In the genomic region with DNA sequence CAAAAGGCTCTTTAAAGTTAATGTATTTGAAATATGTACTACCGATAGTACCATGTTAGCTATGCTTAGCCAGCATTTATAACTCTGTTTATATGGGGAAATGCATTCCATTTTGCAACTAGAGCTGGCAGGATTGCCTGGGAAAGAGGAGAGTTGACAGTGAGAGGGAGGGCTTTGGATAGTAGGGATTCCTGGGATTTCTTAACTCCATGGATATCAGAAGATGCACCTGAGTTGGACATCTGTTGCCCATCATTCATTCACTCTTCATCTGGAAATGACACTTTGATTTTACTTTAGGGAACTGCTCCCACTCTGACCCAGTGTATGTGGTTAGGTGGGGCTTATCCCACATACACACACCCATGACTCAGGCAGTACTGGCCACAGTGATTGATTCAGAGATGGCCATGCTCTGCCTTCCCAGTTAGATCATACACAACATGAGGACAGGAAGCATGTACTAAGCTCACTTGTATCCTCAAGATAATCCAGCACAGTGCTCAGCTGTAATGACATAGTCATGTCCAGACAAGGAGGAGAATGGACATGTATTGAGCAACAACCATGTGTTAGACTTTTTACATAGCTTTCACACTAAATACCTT, we compare ENCODE assay signal across 1 cellular context.
TF ChIP-seq lines count a peak whose summit lies in the region.

No MANE protein-coding gene starts in this region.

TF ChIP-seq in K562, 482 proteins besides CTCF, POLR2A, EP300 and RAD21 (continued from another document and continues in another):
- TF ChIP-seq ZNF280A (IDR thresholded peaks at IDR 0.05; ENCODE audit: low read depth, partially characterized antibody) (no peak), HMG20A (CRISPR knock-in tag; conservative IDR thresholded peaks at IDR 0.05) (no peak), ARID1B (IDR thresholded peaks at IDR 0.05) (peak; percentile 85), MAFF (IDR thresholded peaks at IDR 0.05; ENCODE audit: low read length) (no peak), TEAD1 (CRISPR knock-in tag; IDR thresholded peaks at IDR 0.05) (no peak), MYBL2 (IDR thresholded peaks at IDR 0.05; ENCODE audit: low read depth) (no peak), MYBL2 (CRISPR knock-in tag; IDR thresholded peaks at IDR 0.05; ENCODE audit: borderline replicate concordance) (no peak), CUX1 (CRISPR knock-in tag; IDR thresholded peaks at IDR 0.05) (no peak), HDGF (IDR thresholded peaks at IDR 0.05) (no peak), ZNF197 (CRISPR knock-in tag; IDR thresholded peaks at IDR 0.05; ENCODE audit: low read depth) (no peak), TSC22D4 (tag; IDR thresholded peaks at IDR 0.05) (no peak), TAF7 (tag; IDR thresholded peaks at IDR 0.05) (no peak), ZC3H4 (CRISPR knock-in tag; IDR thresholded peaks at IDR 0.05; ENCODE audit: borderline replicate concordance) (no peak), THRB (CRISPR knock-in tag; conservative IDR thresholded peaks at IDR 0.05) (no peak), SRF (CRISPR knock-in tag; IDR thresholded peaks at IDR 0.05) (no peak), FOXJ3 (CRISPR knock-in tag; IDR thresholded peaks at IDR 0.05) (no peak), KHSRP (IDR thresholded peaks at IDR 0.05) (no peak), ZNF431 (CRISPR knock-in tag; IDR thresholded peaks at IDR 0.05) (no peak), ZNF239 (CRISPR knock-in tag; IDR thresholded peaks at IDR 0.05) (no peak), KLF6 (CRISPR knock-in tag; IDR thresholded peaks at IDR 0.05; ENCODE audit: borderline replicate concordance) (no peak), SRSF3 (IDR thresholded peaks at IDR 0.05; ENCODE audit: insufficient read depth, low read length) (no peak), ZNF75A (CRISPR knock-in tag; IDR thresholded peaks at IDR 0.05) (no peak), MTA1 (IDR thresholded peaks at IDR 0.05; ENCODE audit: borderline replicate concordance) (no peak), ZFPM2 (CRISPR knock-in tag; IDR thresholded peaks at IDR 0.05) (no peak), MCM7 (IDR thresholded peaks at IDR 0.05) (no peak), FOS (IDR thresholded peaks at IDR 0.05; ENCODE audit: extremely low read depth, insufficient read length) (no peak), ZKSCAN8 (CRISPR knock-in tag; IDR thresholded peaks at IDR 0.05) (no peak), HDAC6 (IDR thresholded peaks at IDR 0.05; ENCODE audit: low read depth, low read length) (no peak), NUFIP1 (IDR thresholded peaks at IDR 0.05; ENCODE audit: partially characterized antibody) (no peak), STAT5A (IDR thresholded peaks at IDR 0.05; ENCODE audit: borderline replicate concordance, low read length) (peak; percentile 41; the same call in 1 of the 2 replicates), CGGBP1 (CRISPR knock-in tag; IDR thresholded peaks at IDR 0.05) (no peak)
- TF ChIP-seq, protein P1, sequence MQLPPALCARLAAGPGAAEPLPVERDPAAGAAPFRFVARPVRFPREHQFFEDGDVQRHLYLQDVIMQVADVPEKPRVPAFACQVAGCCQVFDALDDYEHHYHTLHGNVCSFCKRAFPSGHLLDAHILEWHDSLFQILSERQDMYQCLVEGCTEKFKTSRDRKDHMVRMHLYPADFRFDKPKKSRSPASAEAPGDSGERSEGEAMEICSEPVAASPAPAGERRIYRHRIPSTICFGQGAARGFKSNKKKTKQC (CRISPR knock-in tag; IDR thresholded peaks at IDR 0.05) = no peak
- TF ChIP-seq, protein P2, sequence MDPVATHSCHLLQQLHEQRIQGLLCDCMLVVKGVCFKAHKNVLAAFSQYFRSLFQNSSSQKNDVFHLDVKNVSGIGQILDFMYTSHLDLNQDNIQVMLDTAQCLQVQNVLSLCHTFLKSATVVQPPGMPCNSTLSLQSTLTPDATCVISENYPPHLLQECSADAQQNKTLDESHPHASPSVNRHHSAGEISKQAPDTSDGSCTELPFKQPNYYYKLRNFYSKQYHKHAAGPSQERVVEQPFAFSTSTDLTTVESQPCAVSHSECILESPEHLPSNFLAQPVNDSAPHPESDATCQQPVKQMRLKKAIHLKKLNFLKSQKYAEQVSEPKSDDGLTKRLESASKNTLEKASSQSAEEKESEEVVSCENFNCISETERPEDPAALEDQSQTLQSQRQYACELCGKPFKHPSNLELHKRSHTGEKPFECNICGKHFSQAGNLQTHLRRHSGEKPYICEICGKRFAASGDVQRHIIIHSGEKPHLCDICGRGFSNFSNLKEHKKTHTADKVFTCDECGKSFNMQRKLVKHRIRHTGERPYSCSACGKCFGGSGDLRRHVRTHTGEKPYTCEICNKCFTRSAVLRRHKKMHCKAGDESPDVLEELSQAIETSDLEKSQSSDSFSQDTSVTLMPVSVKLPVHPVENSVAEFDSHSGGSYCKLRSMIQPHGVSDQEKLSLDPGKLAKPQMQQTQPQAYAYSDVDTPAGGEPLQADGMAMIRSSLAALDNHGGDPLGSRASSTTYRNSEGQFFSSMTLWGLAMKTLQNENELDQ (CRISPR knock-in tag; IDR thresholded peaks at IDR 0.05; ENCODE audit: borderline replicate concordance) = no peak
- TF ChIP-seq, protein P3, sequence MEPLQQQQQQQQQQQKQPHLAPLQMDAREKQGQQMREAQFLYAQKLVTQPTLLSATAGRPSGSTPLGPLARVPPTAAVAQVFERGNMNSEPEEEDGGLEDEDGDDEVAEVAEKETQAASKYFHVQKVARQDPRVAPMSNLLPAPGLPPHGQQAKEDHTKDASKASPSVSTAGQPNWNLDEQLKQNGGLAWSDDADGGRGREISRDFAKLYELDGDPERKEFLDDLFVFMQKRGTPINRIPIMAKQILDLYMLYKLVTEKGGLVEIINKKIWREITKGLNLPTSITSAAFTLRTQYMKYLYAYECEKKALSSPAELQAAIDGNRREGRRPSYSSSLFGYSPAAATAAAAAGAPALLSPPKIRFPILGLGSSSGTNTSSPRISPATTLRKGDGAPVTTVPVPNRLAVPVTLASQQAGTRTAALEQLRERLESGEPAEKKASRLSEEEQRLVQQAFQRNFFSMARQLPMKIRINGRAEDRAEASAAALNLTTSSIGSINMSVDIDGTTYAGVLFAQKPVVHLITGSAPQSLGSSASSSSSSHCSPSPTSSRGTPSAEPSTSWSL (CRISPR knock-in tag; IDR thresholded peaks at IDR 0.05; ENCODE audit: borderline replicate concordance) = no peak
- TF ChIP-seq, protein P4, sequence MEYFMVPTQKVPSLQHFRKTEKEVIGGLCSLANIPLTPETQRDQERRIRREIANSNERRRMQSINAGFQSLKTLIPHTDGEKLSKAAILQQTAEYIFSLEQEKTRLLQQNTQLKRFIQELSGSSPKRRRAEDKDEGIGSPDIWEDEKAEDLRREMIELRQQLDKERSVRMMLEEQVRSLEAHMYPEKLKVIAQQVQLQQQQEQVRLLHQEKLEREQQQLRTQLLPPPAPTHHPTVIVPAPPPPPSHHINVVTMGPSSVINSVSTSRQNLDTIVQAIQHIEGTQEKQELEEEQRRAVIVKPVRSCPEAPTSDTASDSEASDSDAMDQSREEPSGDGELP (CRISPR knock-in tag; IDR thresholded peaks at IDR 0.05; ENCODE audit: borderline replicate concordance) = no peak
- TF ChIP-seq, protein P5, sequence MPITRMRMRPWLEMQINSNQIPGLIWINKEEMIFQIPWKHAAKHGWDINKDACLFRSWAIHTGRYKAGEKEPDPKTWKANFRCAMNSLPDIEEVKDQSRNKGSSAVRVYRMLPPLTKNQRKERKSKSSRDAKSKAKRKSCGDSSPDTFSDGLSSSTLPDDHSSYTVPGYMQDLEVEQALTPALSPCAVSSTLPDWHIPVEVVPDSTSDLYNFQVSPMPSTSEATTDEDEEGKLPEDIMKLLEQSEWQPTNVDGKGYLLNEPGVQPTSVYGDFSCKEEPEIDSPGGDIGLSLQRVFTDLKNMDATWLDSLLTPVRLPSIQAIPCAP (CRISPR knock-in tag; IDR thresholded peaks at IDR 0.05; ENCODE audit: borderline replicate concordance) = no peak
- TF ChIP-seq, protein P6, sequence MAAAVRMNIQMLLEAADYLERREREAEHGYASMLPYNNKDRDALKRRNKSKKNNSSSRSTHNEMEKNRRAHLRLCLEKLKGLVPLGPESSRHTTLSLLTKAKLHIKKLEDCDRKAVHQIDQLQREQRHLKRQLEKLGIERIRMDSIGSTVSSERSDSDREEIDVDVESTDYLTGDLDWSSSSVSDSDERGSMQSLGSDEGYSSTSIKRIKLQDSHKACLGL (CRISPR knock-in tag; IDR thresholded peaks at IDR 0.05; ENCODE audit: borderline replicate concordance, poor library complexity, severe bottlenecking) = no peak
